ENCODE assay signal across 1 cellular context in the genomic region with DNA sequence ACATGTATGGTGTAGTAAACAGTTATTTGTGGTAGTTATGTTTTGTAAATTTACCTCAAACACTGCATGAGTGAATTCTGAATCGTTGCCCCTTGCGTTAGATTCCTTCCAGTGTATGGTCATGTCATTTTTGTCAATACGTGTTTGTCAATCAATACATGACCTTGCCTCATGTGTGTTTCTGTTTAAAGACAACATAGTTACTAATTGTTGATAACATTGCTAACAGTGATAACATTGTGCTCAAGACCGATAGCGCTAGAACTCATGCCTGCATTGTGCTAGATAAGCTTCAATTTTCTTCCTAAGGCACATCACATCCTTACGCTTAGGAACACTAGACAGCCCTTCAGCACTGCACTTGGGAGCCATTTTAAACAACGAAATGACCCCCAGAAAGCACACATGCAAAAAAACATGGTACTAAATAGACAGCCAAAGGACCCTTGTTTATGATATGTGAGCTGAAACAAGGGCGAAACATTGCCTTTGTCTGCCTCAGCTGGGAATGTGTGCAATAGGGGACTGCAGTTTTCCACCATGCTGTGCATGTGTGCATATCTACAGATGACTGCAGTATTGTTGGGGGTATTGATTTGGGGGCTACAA.
A peak's percentile ranks its signal among the peaks of the same experiment; 100 is the strongest.
TF ChIP-seq lines count a peak whose summit lies in the region.

No MANE protein-coding gene starts in this region.

TF ChIP-seq in K562, 482 proteins besides CTCF, POLR2A, EP300 and RAD21 (continued from another document and continues in another):
- TF ChIP-seq, protein P1, sequence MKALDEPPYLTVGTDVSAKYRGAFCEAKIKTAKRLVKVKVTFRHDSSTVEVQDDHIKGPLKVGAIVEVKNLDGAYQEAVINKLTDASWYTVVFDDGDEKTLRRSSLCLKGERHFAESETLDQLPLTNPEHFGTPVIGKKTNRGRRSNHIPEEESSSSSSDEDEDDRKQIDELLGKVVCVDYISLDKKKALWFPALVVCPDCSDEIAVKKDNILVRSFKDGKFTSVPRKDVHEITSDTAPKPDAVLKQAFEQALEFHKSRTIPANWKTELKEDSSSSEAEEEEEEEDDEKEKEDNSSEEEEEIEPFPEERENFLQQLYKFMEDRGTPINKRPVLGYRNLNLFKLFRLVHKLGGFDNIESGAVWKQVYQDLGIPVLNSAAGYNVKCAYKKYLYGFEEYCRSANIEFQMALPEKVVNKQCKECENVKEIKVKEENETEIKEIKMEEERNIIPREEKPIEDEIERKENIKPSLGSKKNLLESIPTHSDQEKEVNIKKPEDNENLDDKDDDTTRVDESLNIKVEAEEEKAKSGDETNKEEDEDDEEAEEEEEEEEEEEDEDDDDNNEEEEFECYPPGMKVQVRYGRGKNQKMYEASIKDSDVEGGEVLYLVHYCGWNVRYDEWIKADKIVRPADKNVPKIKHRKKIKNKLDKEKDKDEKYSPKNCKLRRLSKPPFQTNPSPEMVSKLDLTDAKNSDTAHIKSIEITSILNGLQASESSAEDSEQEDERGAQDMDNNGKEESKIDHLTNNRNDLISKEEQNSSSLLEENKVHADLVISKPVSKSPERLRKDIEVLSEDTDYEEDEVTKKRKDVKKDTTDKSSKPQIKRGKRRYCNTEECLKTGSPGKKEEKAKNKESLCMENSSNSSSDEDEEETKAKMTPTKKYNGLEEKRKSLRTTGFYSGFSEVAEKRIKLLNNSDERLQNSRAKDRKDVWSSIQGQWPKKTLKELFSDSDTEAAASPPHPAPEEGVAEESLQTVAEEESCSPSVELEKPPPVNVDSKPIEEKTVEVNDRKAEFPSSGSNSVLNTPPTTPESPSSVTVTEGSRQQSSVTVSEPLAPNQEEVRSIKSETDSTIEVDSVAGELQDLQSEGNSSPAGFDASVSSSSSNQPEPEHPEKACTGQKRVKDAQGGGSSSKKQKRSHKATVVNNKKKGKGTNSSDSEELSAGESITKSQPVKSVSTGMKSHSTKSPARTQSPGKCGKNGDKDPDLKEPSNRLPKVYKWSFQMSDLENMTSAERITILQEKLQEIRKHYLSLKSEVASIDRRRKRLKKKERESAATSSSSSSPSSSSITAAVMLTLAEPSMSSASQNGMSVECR (CRISPR knock-in tag; IDR thresholded peaks at IDR 0.05) = no peak
- TF ChIP-seq, protein P2, sequence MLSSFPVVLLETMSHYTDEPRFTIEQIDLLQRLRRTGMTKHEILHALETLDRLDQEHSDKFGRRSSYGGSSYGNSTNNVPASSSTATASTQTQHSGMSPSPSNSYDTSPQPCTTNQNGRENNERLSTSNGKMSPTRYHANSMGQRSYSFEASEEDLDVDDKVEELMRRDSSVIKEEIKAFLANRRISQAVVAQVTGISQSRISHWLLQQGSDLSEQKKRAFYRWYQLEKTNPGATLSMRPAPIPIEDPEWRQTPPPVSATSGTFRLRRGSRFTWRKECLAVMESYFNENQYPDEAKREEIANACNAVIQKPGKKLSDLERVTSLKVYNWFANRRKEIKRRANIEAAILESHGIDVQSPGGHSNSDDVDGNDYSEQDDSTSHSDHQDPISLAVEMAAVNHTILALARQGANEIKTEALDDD (IDR thresholded peaks at IDR 0.05) = peak; percentile 71; the same call in 1 of the 2 replicates
- no peak for TF ChIP-seq PTTG1 (tag; IDR thresholded peaks at IDR 0.05; ENCODE audit: low read depth)
- no peak for TF ChIP-seq TAF15 (IDR thresholded peaks at IDR 0.05; ENCODE audit: low read depth, low read length)
- TF ChIP-seq, protein P3, sequence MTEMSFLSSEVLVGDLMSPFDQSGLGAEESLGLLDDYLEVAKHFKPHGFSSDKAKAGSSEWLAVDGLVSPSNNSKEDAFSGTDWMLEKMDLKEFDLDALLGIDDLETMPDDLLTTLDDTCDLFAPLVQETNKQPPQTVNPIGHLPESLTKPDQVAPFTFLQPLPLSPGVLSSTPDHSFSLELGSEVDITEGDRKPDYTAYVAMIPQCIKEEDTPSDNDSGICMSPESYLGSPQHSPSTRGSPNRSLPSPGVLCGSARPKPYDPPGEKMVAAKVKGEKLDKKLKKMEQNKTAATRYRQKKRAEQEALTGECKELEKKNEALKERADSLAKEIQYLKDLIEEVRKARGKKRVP (CRISPR knock-in tag; IDR thresholded peaks at IDR 0.05) = peak; percentile 77; the same call in 1 of the 2 replicates
- no peak for TF ChIP-seq GABPB1 (CRISPR knock-in tag; IDR thresholded peaks at IDR 0.05)
- TF ChIP-seq ELF2 (CRISPR knock-in tag; IDR thresholded peaks at IDR 0.05) = no peak
- peak in 1 of 2 experiments; percentile 58; a peak in 1 of 3 replicates for TF ChIP-seq CBX3 (IDR thresholded peaks at IDR 0.05; ENCODE audit: borderline replicate concordance in 1 of 2, low read length in 2 of 2)
- peak; percentile 96 for TF ChIP-seq TARDBP (IDR thresholded peaks at IDR 0.05)
- no peak for TF ChIP-seq ZZZ3 (IDR thresholded peaks at IDR 0.05)
- TF ChIP-seq ZNF311 (CRISPR knock-in tag; IDR thresholded peaks at IDR 0.05) = 0 out of 2 replicates have a peak, but pooled peaks have one; percentile 77
- TF ChIP-seq, protein P4, sequence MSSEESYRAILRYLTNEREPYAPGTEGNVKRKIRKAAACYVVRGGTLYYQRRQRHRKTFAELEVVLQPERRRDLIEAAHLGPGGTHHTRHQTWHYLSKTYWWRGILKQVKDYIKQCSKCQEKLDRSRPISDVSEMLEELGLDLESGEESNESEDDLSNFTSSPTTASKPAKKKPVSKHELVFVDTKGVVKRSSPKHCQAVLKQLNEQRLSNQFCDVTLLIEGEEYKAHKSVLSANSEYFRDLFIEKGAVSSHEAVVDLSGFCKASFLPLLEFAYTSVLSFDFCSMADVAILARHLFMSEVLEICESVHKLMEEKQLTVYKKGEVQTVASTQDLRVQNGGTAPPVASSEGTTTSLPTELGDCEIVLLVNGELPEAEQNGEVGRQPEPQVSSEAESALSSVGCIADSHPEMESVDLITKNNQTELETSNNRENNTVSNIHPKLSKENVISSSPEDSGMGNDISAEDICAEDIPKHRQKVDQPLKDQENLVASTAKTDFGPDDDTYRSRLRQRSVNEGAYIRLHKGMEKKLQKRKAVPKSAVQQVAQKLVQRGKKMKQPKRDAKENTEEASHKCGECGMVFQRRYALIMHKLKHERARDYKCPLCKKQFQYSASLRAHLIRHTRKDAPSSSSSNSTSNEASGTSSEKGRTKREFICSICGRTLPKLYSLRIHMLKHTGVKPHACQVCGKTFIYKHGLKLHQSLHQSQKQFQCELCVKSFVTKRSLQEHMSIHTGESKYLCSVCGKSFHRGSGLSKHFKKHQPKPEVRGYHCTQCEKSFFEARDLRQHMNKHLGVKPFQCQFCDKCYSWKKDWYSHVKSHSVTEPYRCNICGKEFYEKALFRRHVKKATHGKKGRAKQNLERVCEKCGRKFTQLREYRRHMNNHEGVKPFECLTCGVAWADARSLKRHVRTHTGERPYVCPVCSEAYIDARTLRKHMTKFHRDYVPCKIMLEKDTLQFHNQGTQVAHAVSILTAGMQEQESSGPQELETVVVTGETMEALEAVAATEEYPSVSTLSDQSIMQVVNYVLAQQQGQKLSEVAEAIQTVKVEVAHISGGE (CRISPR knock-in tag; IDR thresholded peaks at IDR 0.05) = peak in 1 of 3 experiments; percentile 79; a peak in 2 of 6 replicates
- TF ChIP-seq NFYB (IDR thresholded peaks at IDR 0.05; ENCODE audit: extremely low read depth, insufficient read length) = no peak
- TF ChIP-seq SOX6 (IDR thresholded peaks at IDR 0.05) = peak; percentile 100
- TF ChIP-seq PHB (CRISPR knock-in tag; IDR thresholded peaks at IDR 0.05) = no peak
- peak in 1 of 2 experiments; percentile 32; a peak in 1 of 4 replicates for TF ChIP-seq NONO (IDR thresholded peaks at IDR 0.05; ENCODE audit: low read depth in 2 of 2, low read length in 1 of 2)
- TF ChIP-seq PHB2 (IDR thresholded peaks at IDR 0.05; ENCODE audit: low read depth) = peak; percentile 95
- TF ChIP-seq SMAD4 (CRISPR knock-in tag; conservative IDR thresholded peaks at IDR 0.05) = peak; percentile 60
- TF ChIP-seq HDAC3 (IDR thresholded peaks at IDR 0.05; ENCODE audit: borderline replicate concordance, partially characterized antibody) = peak; percentile 86
- no peak for TF ChIP-seq ZNF696 (CRISPR knock-in tag; conservative IDR thresholded peaks at IDR 0.05)
- TF ChIP-seq RCOR1 (IDR thresholded peaks at IDR 0.05; ENCODE audit: borderline replicate concordance in 1 of 2, low read depth in 2 of 2, low read length in 2 of 2) = peak in 1 of 2 experiments; percentile 94; a peak in 3 of 4 replicates
- peak; percentile 96 for TF ChIP-seq SMARCC2 (IDR thresholded peaks at IDR 0.05; ENCODE audit: low read depth)
- peak; percentile 91 for TF ChIP-seq HDAC2 (IDR thresholded peaks at IDR 0.05)
- no peak for TF ChIP-seq ARID2 (IDR thresholded peaks at IDR 0.05)
- TF ChIP-seq, protein P5, sequence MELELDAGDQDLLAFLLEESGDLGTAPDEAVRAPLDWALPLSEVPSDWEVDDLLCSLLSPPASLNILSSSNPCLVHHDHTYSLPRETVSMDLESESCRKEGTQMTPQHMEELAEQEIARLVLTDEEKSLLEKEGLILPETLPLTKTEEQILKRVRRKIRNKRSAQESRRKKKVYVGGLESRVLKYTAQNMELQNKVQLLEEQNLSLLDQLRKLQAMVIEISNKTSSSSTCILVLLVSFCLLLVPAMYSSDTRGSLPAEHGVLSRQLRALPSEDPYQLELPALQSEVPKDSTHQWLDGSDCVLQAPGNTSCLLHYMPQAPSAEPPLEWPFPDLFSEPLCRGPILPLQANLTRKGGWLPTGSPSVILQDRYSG (tag; conservative IDR thresholded peaks at IDR 0.05; ENCODE audit: low read depth) = peak; percentile 86; the same call in 1 of the 2 replicates
- TF ChIP-seq CTBP1 (IDR thresholded peaks at IDR 0.05; ENCODE audit: borderline replicate concordance) = peak; percentile 60; the same call in 1 of the 2 replicates
- TF ChIP-seq, protein P6, sequence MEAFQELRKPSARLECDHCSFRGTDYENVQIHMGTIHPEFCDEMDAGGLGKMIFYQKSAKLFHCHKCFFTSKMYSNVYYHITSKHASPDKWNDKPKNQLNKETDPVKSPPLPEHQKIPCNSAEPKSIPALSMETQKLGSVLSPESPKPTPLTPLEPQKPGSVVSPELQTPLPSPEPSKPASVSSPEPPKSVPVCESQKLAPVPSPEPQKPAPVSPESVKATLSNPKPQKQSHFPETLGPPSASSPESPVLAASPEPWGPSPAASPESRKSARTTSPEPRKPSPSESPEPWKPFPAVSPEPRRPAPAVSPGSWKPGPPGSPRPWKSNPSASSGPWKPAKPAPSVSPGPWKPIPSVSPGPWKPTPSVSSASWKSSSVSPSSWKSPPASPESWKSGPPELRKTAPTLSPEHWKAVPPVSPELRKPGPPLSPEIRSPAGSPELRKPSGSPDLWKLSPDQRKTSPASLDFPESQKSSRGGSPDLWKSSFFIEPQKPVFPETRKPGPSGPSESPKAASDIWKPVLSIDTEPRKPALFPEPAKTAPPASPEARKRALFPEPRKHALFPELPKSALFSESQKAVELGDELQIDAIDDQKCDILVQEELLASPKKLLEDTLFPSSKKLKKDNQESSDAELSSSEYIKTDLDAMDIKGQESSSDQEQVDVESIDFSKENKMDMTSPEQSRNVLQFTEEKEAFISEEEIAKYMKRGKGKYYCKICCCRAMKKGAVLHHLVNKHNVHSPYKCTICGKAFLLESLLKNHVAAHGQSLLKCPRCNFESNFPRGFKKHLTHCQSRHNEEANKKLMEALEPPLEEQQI (IDR thresholded peaks at IDR 0.05) = peak; percentile 97
- no peak for TF ChIP-seq ZNF347 (CRISPR knock-in tag; IDR thresholded peaks at IDR 0.05; ENCODE audit: low read depth)
- TF ChIP-seq GATAD2A (IDR thresholded peaks at IDR 0.05) = peak; percentile 91
- no peak for TF ChIP-seq OTX1 (CRISPR knock-in tag; IDR thresholded peaks at IDR 0.05)
- TF ChIP-seq GTF2E2 (tag; IDR thresholded peaks at IDR 0.05) = no peak
- no peak for TF ChIP-seq GABPB2 (CRISPR knock-in tag; conservative IDR thresholded peaks at IDR 0.05)
- TF ChIP-seq ESRRA (IDR thresholded peaks at IDR 0.05; ENCODE audit: borderline replicate concordance, low read depth) = peak; percentile 92
- no peak; the same call in 1 of the 2 replicates for TF ChIP-seq SIN3B (IDR thresholded peaks at IDR 0.05; ENCODE audit: low read depth)
- peak; percentile 51; the same call in 1 of the 2 replicates for TF ChIP-seq RNF2 (IDR thresholded peaks at IDR 0.05)
- no peak for TF ChIP-seq MAFG (tag; conservative IDR thresholded peaks at IDR 0.05)
- no peak for TF ChIP-seq POLR2G (IDR thresholded peaks at IDR 0.05; ENCODE audit: low read depth, low read length)
- no peak for TF ChIP-seq BRD4 (IDR thresholded peaks at IDR 0.05)
- no peak for TF ChIP-seq ZNF253 (CRISPR knock-in tag; conservative IDR thresholded peaks at IDR 0.05)
- no peak for TF ChIP-seq NUFIP1 (IDR thresholded peaks at IDR 0.05; ENCODE audit: partially characterized antibody)
